ENCODE assay signal across 10 cellular contexts in genomic region chr9:33162721-33163311, GRCh38. TPM values are rescaled to one million over a fixed set of nuclear protein-coding genes. Genes with fewer than 3 reads are reported as not detected.
A peak's percentile ranks its signal among the peaks of the same experiment; 100 is the strongest.
DNase-seq lines count a peak whose midpoint lies in the region; ATAC-seq and TF ChIP-seq lines count a peak whose summit lies in the region.
"Had no signal": no experiment of that assay in that cellular context is flagged by ENCODE, and none has a peak within 500 bp of the region (broad histone marks: within the 10 kb centered on the region; RNA-seq: fewer than 3 reads in every experiment).

No MANE protein-coding gene starts in this region.

- H3K4me3 ChIP-seq in AG10803 (ENCODE audit: low read length), result peak overlapping the region; percentile 96
- peak overlapping the region in 1 of 59 donors; percentile 1 for H3K4me3 ChIP-seq in dorsolateral prefrontal cortex

- DNase-seq in AG10803 (ENCODE audit: low read depth) (peak; percentile 95), dorsolateral prefrontal cortex (no peak), superior temporal gyrus (ENCODE audit: extremely low spot score) (no peak), NCI-H1417 (lab: John Stamatoyannopoulos, UW) (no peak), islet precursor cell (no peak)
- no peak for DNase-seq in natural killer cell treated with Interleukin-12 subunit alpha and Interleukin-12 subunit beta and Interleukin-15 and Interleukin-18, amount 100 ng/mL, for 72 hours (ENCODE audit: low spot score)
- DNase-seq: NCI-H1436 treated with DMSO at 0.1 percent for 48 hours; stimulated activated CD4-positive, alpha-beta T cell treated with anti-CD3 and anti-CD28 coated beads, Interleukin-4, amount 100 ng/mL, for 1 hour had no signal

- H3K4me1 Mint-ChIP-seq in IgD-negative memory B cell, result peaks cover 49 to 63% (median 57%) of the 10 kb centered on the region in 3 donors
- peaks cover 79 to 88% of the 10 kb centered on the region in 2 donors for H3K4me1 Mint-ChIP-seq in natural killer cell treated with Interleukin-12 subunit alpha and Interleukin-12 subunit beta and Interleukin-15 and Interleukin-18, amount 100 ng/mL, for 72 hours (ENCODE audit: low read depth in 2 of 2)

- ATAC-seq in natural killer cell treated with Interleukin-12 subunit alpha and Interleukin-12 subunit beta and Interleukin-15 and Interleukin-18, amount 100 ng/mL, for 72 hours, result no peak
- no peak for ATAC-seq in GM19452 (IDR thresholded peaks at IDR 0.05; ENCODE audit: unreplicated experiment)

- peak overlapping the region in 36 of 59 donors; percentile 1 to 94 (median 75) for H3K27ac ChIP-seq in dorsolateral prefrontal cortex

- no peaks in the 10 kb centered on the region for H3K27me3 ChIP-seq in dorsolateral prefrontal cortex

- H3K4me3 Mint-ChIP-seq in IgD-negative memory B cell, result peak overlapping the region; percentile 89 to 97 (median 93)
- peak overlapping the region; percentile 70 for H3K4me3 Mint-ChIP-seq in natural killer cell treated with Interleukin-12 subunit alpha and Interleukin-12 subunit beta and Interleukin-15 and Interleukin-18, amount 100 ng/mL, for 72 hours

- no peaks in the 10 kb centered on the region for H3K9me3 Mint-ChIP-seq in IgD-negative memory B cell
- no peaks in the 10 kb centered on the region for H3K9me3 Mint-ChIP-seq in natural killer cell treated with Interleukin-12 subunit alpha and Interleukin-12 subunit beta and Interleukin-15 and Interleukin-18, amount 100 ng/mL, for 72 hours

- TF ChIP-seq CTCF in AG10803 (conservative IDR thresholded peaks at IDR 0.05; ENCODE audit: low read length) (no peak), dorsolateral prefrontal cortex (IDR thresholded peaks at IDR 0.05 in 54 of 56, conservative IDR thresholded peaks at IDR 0.05 in 2 of 56; ENCODE audit: low read depth in 1 of 56, partially characterized antibody in 56 of 56) (no peak)

- intact Hi-C loops in dorsolateral prefrontal cortex (cut with DNase I), result no loop called here

- H3K36me3 Mint-ChIP-seq in IgD-negative memory B cell, result peaks cover 3% of the 10 kb centered on the region
- H3K36me3 Mint-ChIP-seq in natural killer cell treated with Interleukin-12 subunit alpha and Interleukin-12 subunit beta and Interleukin-15 and Interleukin-18, amount 100 ng/mL, for 72 hours, result no peaks in the 10 kb centered on the region

- H3K27me3 Mint-ChIP-seq in IgD-negative memory B cell, result no peaks in the 10 kb centered on the region
- H3K27me3 Mint-ChIP-seq in natural killer cell treated with Interleukin-12 subunit alpha and Interleukin-12 subunit beta and Interleukin-15 and Interleukin-18, amount 100 ng/mL, for 72 hours, result no peaks in the 10 kb centered on the region

- H3K27ac Mint-ChIP-seq in IgD-negative memory B cell, result peak overlapping the region; percentile 92 to 99 (median 98)
- peak overlapping the region; percentile 97 for H3K27ac Mint-ChIP-seq in natural killer cell treated with Interleukin-12 subunit alpha and Interleukin-12 subunit beta and Interleukin-15 and Interleukin-18, amount 100 ng/mL, for 72 hours

RNA-seq across cellular contexts. Expression of gene B4GALT1, which starts 4.3 kb away (rescaled TPM):
- 55.1 TPM for polyA plus RNA-seq in IgD-negative memory B cell
- total RNA-seq in dorsolateral prefrontal cortex, result 10 to 100 TPM in 8 of 120 experiments, 1 to 10 TPM in 112; 2.8 to 13.3 (median 6.0) TPM
- total RNA-seq in natural killer cell treated with Interleukin-12 subunit alpha and Interleukin-12 subunit beta and Interleukin-15 and Interleukin-18, amount 100 ng/mL, for 72 hours, result 10 to 100 TPM; 51.4 to 90.6 TPM
